ENCODE assay signal across 8 cellular contexts in the genomic region with DNA sequence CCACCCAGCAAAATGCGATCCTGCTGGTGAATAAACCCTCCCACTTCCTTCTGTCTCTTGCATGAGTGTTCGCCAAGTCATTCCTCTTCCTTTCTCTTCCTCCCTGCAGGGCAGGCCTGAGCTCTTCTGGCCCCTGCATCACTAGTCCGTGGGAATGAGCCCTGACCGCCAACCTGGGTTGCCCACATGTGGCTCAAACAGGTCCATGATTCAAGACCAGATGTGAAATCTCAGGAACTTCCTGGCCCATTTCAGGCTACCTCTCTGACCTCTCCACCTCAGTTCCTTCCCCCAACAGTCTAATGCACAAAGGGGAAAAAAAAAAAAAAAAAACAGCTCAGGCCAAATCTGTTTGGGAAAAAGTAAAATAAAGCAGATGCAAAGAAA. TPM values are rescaled to one million over a fixed set of nuclear protein-coding genes. Genes with fewer than 3 reads are reported as not detected.
DNase-seq lines count a peak whose midpoint lies in the region; ATAC-seq, FAIRE-seq and TF ChIP-seq lines count a peak whose summit lies in the region.

No MANE protein-coding gene starts in this region.

- H3K4me2 ChIP-seq in osteoblast (ENCODE audit: insufficient read depth, low read length), result peak overlapping the region; percentile 57

- POLR2A ChIA-PET in Panc1 (lab: Charles Lee), result interaction anchor here (0.7 kb wide), 1 partner anchor 9 kb away, joined by 3 read pairs; no protein-coding TSS in a partner anchor

- intact Hi-C loops in Panc1 (cut with micrococcal nuclease; ENCODE audit: unreplicated experiment), result no loop called here

- H3K4me3 ChIP-seq in Panc1 (ENCODE audit: low read depth in 2 of 2, low read length in 2 of 2) (peak overlapping the region in 1 of 2 experiments; percentile 32; a peak in 1 of 4 replicates), osteoblast (ENCODE audit: insufficient read depth, low read length) (no peak overlapping the region)

- FAIRE-seq in H54 (lab: Jason Lieb, UNC), result no peak

- TF ChIP-seq POLR2A in H54 (IDR thresholded peaks at IDR 0.05; ENCODE audit: low read depth, low read length), result no peak

- ATAC-seq in Panc1 (no peak), GM19328 (IDR thresholded peaks at IDR 0.05; ENCODE audit: unreplicated experiment) (no peak), HG03457 (IDR thresholded peaks at IDR 0.05; ENCODE audit: unreplicated experiment) (no peak)

- H3K36me3 ChIP-seq in Panc1 (ENCODE audit: control insufficient read depth, insufficient read depth, low read length) (no peaks in the 10 kb centered on the region), osteoblast (ENCODE audit: insufficient read depth, low read length) (no peaks in the 10 kb centered on the region)

- BruUV-seq in Panc1 (replicated peaks; lab: Mats Ljungman, UMichigan), result no TSS peak

- peaks cover 8% of the 10 kb centered on the region for H3K36me3 Mint-ChIP-seq in endothelial cell (ENCODE audit: low read depth, unreplicated experiment)

- no peaks in the 10 kb centered on the region for H3K79me2 ChIP-seq in osteoblast (ENCODE audit: insufficient read depth, low read length)

- peaks cover 15% of the 10 kb centered on the region for H3K4me1 ChIP-seq in Panc1 (ENCODE audit: control insufficient read depth, insufficient read depth, low read length)
- peaks cover 20% of the 10 kb centered on the region for H3K4me1 ChIP-seq in osteoblast (ENCODE audit: insufficient read depth, low read length)

- H3K27ac ChIP-seq in Panc1 (ENCODE audit: low read length), result peak overlapping the region; percentile 49
- peak overlapping the region; percentile 42 for H3K27ac ChIP-seq in osteoblast (ENCODE audit: low read depth, low read length)

- TF ChIP-seq CTCF in Panc1 (IDR thresholded peaks at IDR 0.05), result no peak
- TF ChIP-seq CTCF in endothelial cell (IDR thresholded peaks at IDR 0.05; ENCODE audit: unreplicated experiment), result no peak
- no peak for TF ChIP-seq CTCF in osteoblast (IDR thresholded peaks at IDR 0.05; ENCODE audit: extremely low read depth, low read depth, low read length)
- no peak for TF ChIP-seq CTCF in GM10266 (IDR thresholded peaks at IDR 0.05; ENCODE audit: control insufficient read depth, insufficient read depth, low read depth, missing control alignments)

- CTCF ChIA-PET in Panc1 (lab: Charles Lee), result no interaction called here

- peak overlapping the region; percentile 88 for H2AFZ ChIP-seq in osteoblast (ENCODE audit: low read length)

- H3K27me3 ChIP-seq in Panc1 (ENCODE audit: control insufficient read depth, insufficient read depth, low read length) (no peaks in the 10 kb centered on the region), osteoblast (ENCODE audit: insufficient read depth, low read length) (no peaks in the 10 kb centered on the region)

- H3K4me3 Mint-ChIP-seq in endothelial cell (ENCODE audit: unreplicated experiment), result no peak overlapping the region

- H3K4me1 Mint-ChIP-seq in endothelial cell (ENCODE audit: unreplicated experiment), result peaks cover 27% of the 10 kb centered on the region

- no peaks in the 10 kb centered on the region for H4K20me1 ChIP-seq in osteoblast (ENCODE audit: insufficient read depth, low read length)

- in situ Hi-C loops in Panc1 (cut with HindIII; ENCODE audit: low pct_unique_long_range_greater_than_20kb, low sequenced_read_pairs), result no loop called here

- H3K9me3 Mint-ChIP-seq in endothelial cell (ENCODE audit: unreplicated experiment), result no peaks in the 10 kb centered on the region

- peaks cover 5% of the 10 kb centered on the region for H3K27me3 Mint-ChIP-seq in endothelial cell (ENCODE audit: unreplicated experiment)

- peak overlapping the region; percentile 86 for H3K27ac Mint-ChIP-seq in endothelial cell (ENCODE audit: unreplicated experiment)

- DNase-seq in H54 (ENCODE audit: insufficient read length, low spot score) (peak; percentile 60), Panc1 (ENCODE audit: low read depth, low spot score) (no peak), endothelial cell (ENCODE audit: low spot score) (no peak), osteoblast (ENCODE audit: insufficient read length, low spot score, missing footprints) (no peak), cerebellar nuclear complex (lab: John Stamatoyannopoulos, UW) (no peak), GM10266 (ENCODE audit: extremely low spot score) (no peak)

- H3K9me3 ChIP-seq in Panc1 (ENCODE audit: control insufficient read depth, insufficient read depth, low read depth, low read length) (no peaks in the 10 kb centered on the region), osteoblast (ENCODE audit: low read depth, low read length) (no peaks in the 10 kb centered on the region)

RNA-seq across cellular contexts. Expression of gene YWHAG, which starts 5.4 kb away (rescaled TPM):
- total RNA-seq in Panc1 (2021; ENCODE audit: unreplicated experiment) (210 TPM), endothelial cell (ENCODE audit: unreplicated experiment) (136 TPM), osteoblast (99.9 and 121 TPM in 2 replicates)
- polyA plus RNA-seq in Panc1 (2012; ENCODE audit: insufficient read length), result 172 TPM

RNA-seq across cellular contexts. Expression of gene SSC4D, which starts 45.3 kb away (rescaled TPM):
- total RNA-seq in Panc1 (2021; ENCODE audit: unreplicated experiment) (1.6 TPM), endothelial cell (ENCODE audit: unreplicated experiment) (15.6 TPM), osteoblast (0.88 and 1.1 TPM in 2 replicates)
- polyA plus RNA-seq in Panc1 (2012; ENCODE audit: insufficient read length), result 2.3 TPM
